ENCODE assay signal across 7 cellular contexts in the genomic region with DNA sequence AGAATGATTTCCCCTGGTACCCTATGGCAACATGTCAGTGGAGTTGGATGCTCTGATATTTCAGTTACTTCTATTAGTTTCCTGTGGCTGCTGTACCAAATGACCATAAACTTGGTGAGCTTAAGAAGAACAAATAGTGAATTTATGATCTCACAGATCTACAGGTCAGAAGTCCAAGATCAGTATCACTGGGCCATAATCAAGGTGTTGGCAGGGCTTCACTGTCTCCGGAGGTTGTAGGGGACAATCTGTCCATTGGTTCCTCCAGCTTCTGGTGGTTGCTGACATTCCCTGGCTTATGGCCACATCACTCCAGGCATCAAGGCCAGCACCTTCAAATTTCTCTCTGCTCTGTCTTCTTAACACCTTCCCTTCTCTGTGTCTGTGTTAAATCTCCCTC.
"Had no signal": no experiment of that assay in that cellular context is flagged by ENCODE, and none has a peak within 500 bp of the region (broad histone marks: within the 10 kb centered on the region; RNA-seq: fewer than 3 reads in every experiment).

No MANE protein-coding gene starts in this region.

- DNase-seq: KBM-7, KG1 had no signal

- ATAC-seq: HepG2, K562 had no signal

- FAIRE-seq: HepG2, HTR-8/SVneo, K562 had no signal

- H3K9ac ChIP-seq: KMS-11 had no signal

- H3K27ac ChIP-seq: HL-60, KMS-11 had no signal

- H3K4me2 ChIP-seq: KMS-11 had no signal

- H3K4me3 ChIP-seq: K562 had no signal
